23 cellular contexts compared by ENCODE assay signal in genomic region chr13:21526707-21527454, GRCh38.
DNase-seq lines count a peak whose midpoint lies in the region; ATAC-seq and TF ChIP-seq lines count a peak whose summit lies in the region.
"Had no signal": no experiment of that assay in that cellular context is flagged by ENCODE, and none has a peak within 500 bp of the region (broad histone marks: within the 10 kb centered on the region; RNA-seq: fewer than 3 reads in every experiment).

No MANE protein-coding gene starts in this region.

- no peaks in the 10 kb centered on the region for H3K27me3 Mint-ChIP-seq in memory B cell
- H3K27me3 Mint-ChIP-seq: CD4-positive, alpha-beta memory T cell; T-cell had no signal

- no peaks in the 10 kb centered on the region for H3K79me2 ChIP-seq in PC-3 (ENCODE audit: low read length)

- no peak overlapping the region for H2AFZ ChIP-seq in PC-3 (ENCODE audit: low read length)
- H2AFZ ChIP-seq: GM23248 had no signal

- H3K4me1 ChIP-seq in PC-3 (ENCODE audit: insufficient read depth, low read length) = no peaks in the 10 kb centered on the region
- H3K4me1 ChIP-seq: A549, HAP-1 had no signal

- H3K4me3 ChIP-seq in PC-3 (ENCODE audit: low read length) = no peak overlapping the region
- H3K4me3 ChIP-seq: A549, GM23248, HAP-1 had no signal

- no peaks in the 10 kb centered on the region for H4K20me1 ChIP-seq in PC-3 (ENCODE audit: low read length)

- no peaks in the 10 kb centered on the region for H3K9me2 ChIP-seq in PC-3 (replicated peaks; ENCODE audit: low read length)
- H3K9me2 ChIP-seq: SK-N-SH had no signal

- H3K4me2 ChIP-seq in PC-3 (ENCODE audit: low read length) = no peak overlapping the region
- H3K4me2 ChIP-seq: A549, SK-N-SH had no signal

- no peaks in the 10 kb centered on the region for H3K36me3 ChIP-seq in PC-3 (ENCODE audit: low read depth, low read length)
- H3K36me3 ChIP-seq: HAP-1 had no signal

- no TSS peak for BruUV-seq in PC-3 (replicated peaks; lab: Mats Ljungman, UMichigan)

- no peak overlapping the region for H3K4me3 Mint-ChIP-seq in memory B cell
- H3K4me3 Mint-ChIP-seq: CD4-positive, alpha-beta memory T cell; T-cell had no signal

- no peak overlapping the region for H3K27ac ChIP-seq in PC-3 (ENCODE audit: low read length)
- H3K27ac ChIP-seq: A549, GM23248, HL-60 had no signal

- H3K9me3 Mint-ChIP-seq in memory B cell = no peaks in the 10 kb centered on the region
- H3K9me3 Mint-ChIP-seq: CD4-positive, alpha-beta memory T cell; T-cell had no signal

- POLR2A ChIA-PET in PC-3 (lab: Charles Lee; ENCODE audit: unreplicated experiment) = no interaction called here

- DNase-seq in DMS153 (lab: John Stamatoyannopoulos, UW) (peak; percentile 8), HuH-7.5 (ENCODE audit: low spot score) (peak; percentile 42), PC-3 (no peak), memory B cell (ENCODE audit: low spot score in 2 of 2) (no peak), SW 1271 (lab: John Stamatoyannopoulos, UW) (no peak)
- DNase-seq in stimulated activated naive CD8-positive, alpha-beta T cell treated with anti-CD3 and anti-CD28 coated beads, Interleukin-15, Interleukin-2, amounts not matched to agents 100 U/mL and 50 U/mL, for 24 hours = no peak
- DNase-seq: CD4-positive, alpha-beta memory T cell; GM23248; Kasumi-1; MM.1S; NCI-H1105 treated with DMSO at 0.1 percent for 48 hours; NCI-H187; NCI-H526; OCI-M1; RPMI8226; SHP77 treated with DMSO at 0.1 percent for 48 hours; SK-N-SH; T-cell had no signal

- peak; percentile 57; the same call in 1 of the 2 replicates for ATAC-seq in PC-3
- no peak for ATAC-seq in memory B cell (ENCODE audit: low read depth)
- no peak for ATAC-seq in GM18868 (IDR thresholded peaks at IDR 0.05; ENCODE audit: unreplicated experiment)
- ATAC-seq in stimulated activated naive CD8-positive, alpha-beta T cell treated with anti-CD3 and anti-CD28 coated beads, Interleukin-15, Interleukin-2, amounts not matched to agents 100 U/mL and 50 U/mL, for 24 hours = no peak
- ATAC-seq in HG03520 (IDR thresholded peaks at IDR 0.05; ENCODE audit: unreplicated experiment) = no peak
- ATAC-seq: A549, T-cell had no signal

- intact Hi-C loops in PC-3 (cut with micrococcal nuclease) = no loop called here

- no peak overlapping the region for H3K9ac ChIP-seq in PC-3 (ENCODE audit: low read length)
- H3K9ac ChIP-seq: GM23248, SK-N-SH had no signal

- peaks cover 29% of the 10 kb centered on the region for H3K36me3 Mint-ChIP-seq in memory B cell

- H3K4me1 Mint-ChIP-seq in memory B cell = peaks cover 2% of the 10 kb centered on the region

- H3K27me3 ChIP-seq in PC-3 (ENCODE audit: low read length) = no peaks in the 10 kb centered on the region

- H3K9me3 ChIP-seq in PC-3 (ENCODE audit: low read length) = no peaks in the 10 kb centered on the region
- H3K9me3 ChIP-seq: A549, HAP-1, SK-N-SH had no signal

- no peaks in the 10 kb centered on the region for H3F3A ChIP-seq in PC-3 (ENCODE audit: low read length, unreplicated experiment)

- CTCF ChIA-PET in PC-3 (lab: Charles Lee) = no interaction called here

- peak overlapping the region; percentile 42 for H3K27ac Mint-ChIP-seq in memory B cell
- H3K27ac Mint-ChIP-seq: T-cell had no signal

- no peak for TF ChIP-seq CTCF in PC-3 (conservative IDR thresholded peaks at IDR 0.05; ENCODE audit: low read depth, low read length)

Comparison
In these comparisons a context has a peak if more than half of its experiments do, and no peak if none do; other contexts are left out.
1. DNase-seq: peak in DMS153 (single experiment) and HuH-7.5 (single experiment); none in PC-3 (single experiment), memory B cell (0 of 2), stimulated activated naive CD8-positive, alpha-beta T cell treated with anti-CD3 and anti-CD28 coated beads, Interleukin-15, Interleukin-2, amounts not matched to agents 100 U/mL and 50 U/mL, for 24 hours (single experiment) and SW 1271 (0 of 2).